In genomic region chr1:20634594-20635084, GRCh38 we compare ENCODE assay signal across 9 cellular contexts. TPM values are rescaled to one million over a fixed set of nuclear protein-coding genes. Genes with fewer than 3 reads are reported as not detected.
DNase-seq lines count a peak whose midpoint lies in the region; ATAC-seq and TF ChIP-seq lines count a peak whose summit lies in the region.
"Had no signal": no experiment of that assay in that cellular context is flagged by ENCODE, and none has a peak within 500 bp of the region (broad histone marks: within the 10 kb centered on the region; RNA-seq: fewer than 3 reads in every experiment).

No MANE protein-coding gene starts in this region.

- H3K27ac ChIP-seq in ACC112 (ENCODE audit: low read depth, low read length) (no peak overlapping the region), GM23248 (peak overlapping the region; percentile 10), PC-3 (ENCODE audit: low read length) (peak overlapping the region; percentile 37), spleen (peak overlapping the region in 7 of 8 donors; percentile 92 to 99 (median 96))

- peak; percentile 69 for ATAC-seq in PC-3
- no peak for ATAC-seq in GM21737 (IDR thresholded peaks at IDR 0.05; ENCODE audit: unreplicated experiment)

- H3K27me3 Mint-ChIP-seq in brain: peaks cover 4% of the 10 kb centered on the region

- intact Hi-C loops in PC-3 (cut with micrococcal nuclease) (loop anchor here (2.0 kb wide), 1 partner anchor 22 kb away; no protein-coding TSS in a partner anchor), spleen (cut with DNase I; ENCODE audit: low total_unique reads) (loop anchor here (5.0 kb wide), 1 partner anchor 112 kb away; no protein-coding TSS in a partner anchor)

- 3 to 5% methylated on average over 4 of the region's 4 CpGs for WGBS in GM23248 (ENCODE audit: low coverage in 1 of 2, low lambda C conversion rate in 2 of 2, missing lambda C conversion rate in 2 of 2), 2 experiments
- 6 to 22% (median 9%) methylated on average over 4 of the region's 4 CpGs for WGBS in spleen, 5 donors

- in situ Hi-C loops in GM23248 (cut with MboI): loop anchor here (5.0 kb wide), 1 partner anchor 102 kb away; no protein-coding TSS in a partner anchor

- H3F3A ChIP-seq in GM23248 (ENCODE audit: insufficient read depth) (0 out of 2 replicates have a peak, but pooled peaks cover 7% of the 10 kb centered on the region), PC-3 (ENCODE audit: low read length, unreplicated experiment) (no peaks in the 10 kb centered on the region)

- peak overlapping the region; percentile 68 to 93 (median 90) for H3K27ac Mint-ChIP-seq in brain

- H3K27me3 ChIP-seq in ACC112 (ENCODE audit: insufficient read depth, low read length) (no peaks in the 10 kb centered on the region), GM23248 (replicated peaks; ENCODE audit: insufficient read depth) (no peaks in the 10 kb centered on the region), PC-3 (ENCODE audit: low read length) (no peaks in the 10 kb centered on the region), spleen (replicated peaks in 1 of 7) (no peaks in the 10 kb centered on the region)

- TF ChIP-seq POLR2A in spleen (IDR thresholded peaks at IDR 0.05): no peak

- no peaks in the 10 kb centered on the region for H3K9me3 ChIP-seq in GM23248 (ENCODE audit: low read depth)
- no peaks in the 10 kb centered on the region for H3K9me3 ChIP-seq in PC-3 (ENCODE audit: low read length)
- H3K9me3 ChIP-seq in spleen: no peaks in the 10 kb centered on the region

- CTCF ChIA-PET in PC-3 (lab: Charles Lee): interaction anchor here (0.8 to 1.8 kb wide), 2 partner anchors 13 to 45 kb away, joined by 3 to 6 read pairs; no protein-coding TSS in a partner anchor

- H3K36me3 ChIP-seq in ACC112 (ENCODE audit: insufficient read depth, low read length) (0 out of 2 replicates have a peak, but pooled peaks cover 3% of the 10 kb centered on the region), GM23248 (ENCODE audit: low read depth) (no peaks in the 10 kb centered on the region), PC-3 (ENCODE audit: low read depth, low read length) (peaks cover 4% of the 10 kb centered on the region; the same call in 1 of the 2 replicates), spleen (peaks cover 0 to 36% (median 20%) of the 10 kb centered on the region in 6 donors)

- H3K9ac ChIP-seq in GM23248 (peak overlapping the region; percentile 90), PC-3 (ENCODE audit: low read length) (peak overlapping the region; percentile 79)

- H4K20me1 ChIP-seq in GM23248 (ENCODE audit: insufficient read depth): no peaks in the 10 kb centered on the region
- no peaks in the 10 kb centered on the region for H4K20me1 ChIP-seq in PC-3 (ENCODE audit: low read length)

- H3K4me2 ChIP-seq in GM23248 (ENCODE audit: unreplicated experiment) (peak overlapping the region; percentile 94), PC-3 (ENCODE audit: low read length) (peak overlapping the region; percentile 94)

- no peaks in the 10 kb centered on the region for H3K36me3 Mint-ChIP-seq in brain

- H2AFZ ChIP-seq in ACC112 (ENCODE audit: low read length, unreplicated experiment) (peak overlapping the region; percentile 64), GM23248 (peak overlapping the region; percentile 89), PC-3 (ENCODE audit: low read length) (peak overlapping the region; percentile 86)

- H3K4me1 ChIP-seq in ACC112 (ENCODE audit: control insufficient read depth, insufficient read depth, low read length, unreplicated experiment): peaks cover 9% of the 10 kb centered on the region
- H3K4me1 ChIP-seq in GM23248 (ENCODE audit: insufficient read depth): peaks cover 17% of the 10 kb centered on the region; the same call in 1 of the 2 replicates
- peaks cover 18% of the 10 kb centered on the region for H3K4me1 ChIP-seq in PC-3 (ENCODE audit: insufficient read depth, low read length)
- H3K4me1 ChIP-seq in spleen: peaks cover 8 to 42% (median 19%) of the 10 kb centered on the region in 6 donors

- peak overlapping the region; percentile 93 to 99 (median 95) for H3K4me3 Mint-ChIP-seq in brain

- POLR2A ChIA-PET in PC-3 (lab: Charles Lee; ENCODE audit: unreplicated experiment): interaction anchor here (1.1 kb wide), 1 partner anchor 22 kb away, joined by 12 read pairs; no protein-coding TSS in a partner anchor

- H3K4me1 Mint-ChIP-seq in brain: peaks cover 32% of the 10 kb centered on the region

- peaks cover 0 to 2% (median 0%) of the 10 kb centered on the region in 5 experiments for H3K9me3 Mint-ChIP-seq in brain

- BruUV-seq in PC-3 (replicated peaks; lab: Mats Ljungman, UMichigan): no TSS peak

- H3K79me2 ChIP-seq in ACC112 (ENCODE audit: control insufficient read depth, insufficient read depth, low read length, unreplicated experiment) (peaks cover 3% of the 10 kb centered on the region), GM23248 (ENCODE audit: insufficient read depth) (peaks cover 30% of the 10 kb centered on the region), PC-3 (ENCODE audit: low read length) (peaks cover 13% of the 10 kb centered on the region)

- DNase-seq in GM23248: peak; percentile 73
- DNase-seq in PC-3: peak; percentile 71
- peak; percentile 64 for DNase-seq in iPS-NIHi7 (ENCODE audit: extremely low spot score)
- DNase-seq in spleen: no peak
- no peak for DNase-seq in SHP77 treated with DMSO at 0.1 percent for 48 hours (lab: John Stamatoyannopoulos, UW)

- H3K9me2 ChIP-seq in GM23248 (ENCODE audit: insufficient read depth) (no peaks in the 10 kb centered on the region), PC-3 (replicated peaks; ENCODE audit: low read length) (no peaks in the 10 kb centered on the region)

- peak overlapping the region; percentile 89 for H3K4me3 ChIP-seq in ACC112 (ENCODE audit: low read depth, low read length)
- H3K4me3 ChIP-seq in GM23248: peak overlapping the region; percentile 81
- H3K4me3 ChIP-seq in PC-3 (ENCODE audit: low read length): peak overlapping the region; percentile 74
- H3K4me3 ChIP-seq in spleen: peak overlapping the region; percentile 79 to 99 (median 96)

- TF ChIP-seq CTCF in PC-3 (conservative IDR thresholded peaks at IDR 0.05; ENCODE audit: low read depth, low read length) (no peak), brain (conservative IDR thresholded peaks at IDR 0.05) (no peak), spleen (IDR thresholded peaks at IDR 0.05 in 8 of 11, conservative IDR thresholded peaks at IDR 0.05 in 3 of 11) (no peak)

RNA-seq across cellular contexts. Expression of gene PINK1, which starts 1.4 kb away (rescaled TPM):
- 141 and 151 TPM in 2 replicates for total RNA-seq in GM23248 (2014; rRNA removed; shearing (Covaris generic))
- polyA plus RNA-seq in GM23248 (2016; fragmentation: Nextera tagmentation; extraction: Ambion mirVana) (102 and 104 TPM in 2 replicates), brain (ENCODE audit: insufficient read depth, low read depth, low replicate concordance) (198 TPM), spleen (10 to 100 TPM; 20.3 to 42.8 (median 23.3) TPM)
- total RNA-seq in PC-3 (2014; rRNA removed) (129 and 160 TPM in 2 replicates), spleen (10 to 100 TPM; 34.3 to 73.4 (median 52.9) TPM)

RNA-seq across cellular contexts. Expression of gene DDOST, which starts 26.5 kb away (rescaled TPM):
- total RNA-seq in GM23248 (2014; rRNA removed; shearing (Covaris generic)): 354 and 356 TPM in 2 replicates
- 348 and 359 TPM in 2 replicates for polyA plus RNA-seq in GM23248 (2016; fragmentation: Nextera tagmentation; extraction: Ambion mirVana)
- 334 and 357 TPM in 2 replicates for total RNA-seq in PC-3 (2014; rRNA removed)
- polyA plus RNA-seq in brain (ENCODE audit: insufficient read depth, low read depth, low replicate concordance): 163 TPM
- 100 to 1,000 TPM; 121 to 194 (median 163) TPM for total RNA-seq in spleen
- 100 to 1,000 TPM; 107 to 139 (median 114) TPM for polyA plus RNA-seq in spleen

RNA-seq across cellular contexts. Expression of gene CDA, which starts 45.7 kb away (rescaled TPM):
- 3.0 and 5.9 TPM in 2 replicates for total RNA-seq in GM23248 (2014; rRNA removed; shearing (Covaris generic))
- polyA plus RNA-seq in GM23248 (2016; fragmentation: Nextera tagmentation; extraction: Ambion mirVana): 9.6 and 9.9 TPM in 2 replicates
- 30.3 and 36.3 TPM in 2 replicates for total RNA-seq in PC-3 (2014; rRNA removed)
- 2.9 TPM for polyA plus RNA-seq in brain (ENCODE audit: insufficient read depth, low read depth, low replicate concordance)
- total RNA-seq in spleen: 10 to 100 TPM in 6 of 7 donors, 1 to 10 TPM in 1; 8.5 to 47.2 (median 18.6) TPM
- polyA plus RNA-seq in spleen: 10 to 100 TPM in 1 of 3 donors, 1 to 10 TPM in 2; 4.2 to 18.0 (median 6.0) TPM
- total RNA-seq: frontal cortex had no signal

Comparison
In these comparisons a context has a peak if more than half of its experiments do, and no peak if none do; other contexts are left out.
1. DNase-seq: peak in GM23248 (single experiment), PC-3 (single experiment) and iPS-NIHi7 (single experiment); none in spleen (single experiment) and SHP77 treated with DMSO at 0.1 percent for 48 hours (single experiment).
2. Peak in every context shown above with its lines, with median percentiles within 50 percentile points of each other: H2AFZ ChIP-seq and H3K4me3 ChIP-seq.